ENCODE assay signal across 8 cellular contexts in genomic region chr19:45469132-45469834, GRCh38.
DNase-seq lines count a peak whose midpoint lies in the region; ATAC-seq lines count a peak whose summit lies in the region.

No MANE protein-coding gene starts in this region.

- DNase-seq in AG08396 (ENCODE audit: low spot score) (peak; percentile 92), NCI-H446 (lab: John Stamatoyannopoulos, UW) (peak; percentile 92 to 98), cerebellar nuclear complex (lab: John Stamatoyannopoulos, UW) (peak; percentile 64 to 82), kidney glomerular epithelial cell (lab: John Stamatoyannopoulos, UW) (peak; percentile 83)
- DNase-seq in activated CD4-positive, CD25-positive, alpha-beta regulatory T cell treated with anti-CD3 and anti-CD28 coated beads, Interleukin-2, amount 50 U/mL, for 72 hours: peak; percentile 94
- DNase-seq in stimulated activated CD4-positive, alpha-beta T cell treated with anti-CD3 and anti-CD28 coated beads, Interleukin-15, amount 100 ng/mL, for 48 hours (ENCODE audit: low read depth in 2 of 2): peak; percentile 87 to 92

- ATAC-seq in GM19035 (IDR thresholded peaks at IDR 0.05; ENCODE audit: unreplicated experiment): peak; percentile 61
- peak; percentile 46 for ATAC-seq in HG03342 (IDR thresholded peaks at IDR 0.05; ENCODE audit: unreplicated experiment)

Comparison
In these comparisons a context has a peak if more than half of its experiments do, and no peak if none do; other contexts are left out.
1. Peak in every context shown above with its lines: DNase-seq and ATAC-seq.